In the genomic region with DNA sequence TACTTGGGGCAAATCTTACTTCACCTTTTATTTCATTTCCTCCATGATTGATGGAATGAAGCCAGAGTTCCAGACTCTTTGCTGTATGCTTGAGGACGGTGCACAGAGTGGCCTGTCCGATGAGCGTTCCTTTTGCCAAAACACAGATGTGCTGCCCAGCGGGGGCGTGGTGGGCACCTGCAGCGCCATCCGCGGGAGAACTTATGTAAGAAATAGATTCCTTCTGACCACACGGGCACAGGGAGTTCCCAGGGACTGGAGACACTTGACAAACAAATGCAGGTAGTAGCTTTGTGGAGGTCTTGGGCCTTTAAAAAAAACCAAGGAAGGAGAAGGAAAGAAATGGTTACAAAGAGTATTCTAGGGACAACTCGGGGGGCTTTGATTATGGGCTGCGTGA, we compare ENCODE assay signal across 20 cellular contexts. TPM values are rescaled to one million over a fixed set of nuclear protein-coding genes. Genes with fewer than 3 reads are reported as not detected.
DNase-seq lines count a peak whose midpoint lies in the region; ATAC-seq and TF ChIP-seq lines count a peak whose summit lies in the region.
"Had no signal": no experiment of that assay in that cellular context is flagged by ENCODE, and none has a peak within 500 bp of the region (broad histone marks: within the 10 kb centered on the region; RNA-seq: fewer than 3 reads in every experiment).

No MANE protein-coding gene starts in this region.

- no peak for ATAC-seq in activated naive CD8-positive, alpha-beta T cell treated with anti-CD3 and anti-CD28 coated beads, Interleukin-2, amount 10 ng/mL, durations not matched to agents 7 days and 5 days (ENCODE audit: low read depth)
- ATAC-seq: GM23338, HepG2, K562 had no signal

- H3K9me3 Mint-ChIP-seq in activated naive CD8-positive, alpha-beta T cell treated with anti-CD3 and anti-CD28 coated beads, Interleukin-2, amount 10 ng/mL, durations not matched to agents 7 days and 5 days: no peaks in the 10 kb centered on the region
- H3K9me3 Mint-ChIP-seq in activated naive CD8-positive, alpha-beta T cell treated with anti-CD3 and anti-CD28 coated beads for 36 hours: no peaks in the 10 kb centered on the region
- H3K9me3 Mint-ChIP-seq in brain (no peaks in the 10 kb centered on the region), immature natural killer cell (no peaks in the 10 kb centered on the region)
- H3K9me3 Mint-ChIP-seq: CD8-positive, alpha-beta memory T cell; GM23338 had no signal

- H3K27me3 Mint-ChIP-seq in activated naive CD8-positive, alpha-beta T cell treated with anti-CD3 and anti-CD28 coated beads, Interleukin-2, amount 10 ng/mL, durations not matched to agents 7 days and 5 days: no peaks in the 10 kb centered on the region
- H3K27me3 Mint-ChIP-seq in activated naive CD8-positive, alpha-beta T cell treated with anti-CD3 and anti-CD28 coated beads for 36 hours: no peaks in the 10 kb centered on the region
- peaks cover 3% of the 10 kb centered on the region for H3K27me3 Mint-ChIP-seq in brain
- peaks cover 0 to 5% (median 2%) of the 10 kb centered on the region in 3 donors for H3K27me3 Mint-ChIP-seq in immature natural killer cell (ENCODE audit: low read depth in 3 of 3)
- H3K27me3 Mint-ChIP-seq: CD8-positive, alpha-beta memory T cell had no signal

- no peak for TF ChIP-seq CTCF in brain (conservative IDR thresholded peaks at IDR 0.05)

- H3K27ac Mint-ChIP-seq in activated naive CD8-positive, alpha-beta T cell treated with anti-CD3 and anti-CD28 coated beads, Interleukin-2, amount 10 ng/mL, durations not matched to agents 7 days and 5 days: peak overlapping the region; percentile 52
- no peak overlapping the region for H3K27ac Mint-ChIP-seq in activated naive CD8-positive, alpha-beta T cell treated with anti-CD3 and anti-CD28 coated beads for 36 hours
- peak overlapping the region in 3 of 5 experiments; percentile 44 to 90 (median 48) for H3K27ac Mint-ChIP-seq in brain
- peak overlapping the region; percentile 18 to 81 (median 50) for H3K27ac Mint-ChIP-seq in immature natural killer cell
- H3K27ac Mint-ChIP-seq: GM23338 had no signal

- H3K36me3 Mint-ChIP-seq in activated naive CD8-positive, alpha-beta T cell treated with anti-CD3 and anti-CD28 coated beads, Interleukin-2, amount 10 ng/mL, durations not matched to agents 7 days and 5 days: peaks cover 11% of the 10 kb centered on the region
- peaks cover 19% of the 10 kb centered on the region for H3K36me3 Mint-ChIP-seq in activated naive CD8-positive, alpha-beta T cell treated with anti-CD3 and anti-CD28 coated beads for 36 hours
- H3K36me3 Mint-ChIP-seq in brain: peaks cover 81% of the 10 kb centered on the region
- peaks cover 15 to 30% (median 29%) of the 10 kb centered on the region in 3 donors for H3K36me3 Mint-ChIP-seq in immature natural killer cell

- POLR2A ChIA-PET in activated naive CD8-positive, alpha-beta T cell treated with anti-CD3 and anti-CD28 coated beads, Interleukin-2, amount 10 ng/mL, durations not matched to agents 7 days and 5 days (lab: Charles Lee): no interaction called here

- DNase-seq in activated naive CD8-positive, alpha-beta T cell treated with anti-CD3 and anti-CD28 coated beads, Interleukin-2, amount 10 ng/mL, durations not matched to agents 7 days and 5 days: no peak
- DNase-seq in activated naive CD8-positive, alpha-beta T cell treated with anti-CD3 and anti-CD28 coated beads for 36 hours: no peak
- DNase-seq in immature natural killer cell (no peak), medulla oblongata (ENCODE audit: extremely low spot score) (no peak)
- no peak for DNase-seq in stimulated activated CD8-positive, alpha-beta memory T cell treated with anti-CD3 and anti-CD28 coated beads, Interleukin-4, amount 100 ng/mL, for 48 hours
- DNase-seq: 8988T; Calu3; CD8-positive, alpha-beta memory T cell; DMS153; HCEC 1CT; NCI-H1417 treated with DMSO at 0.1 percent for 48 hours; NCI-H187; NCI-H526; OCI-M1 had no signal

- H3K4me1 Mint-ChIP-seq in activated naive CD8-positive, alpha-beta T cell treated with anti-CD3 and anti-CD28 coated beads, Interleukin-2, amount 10 ng/mL, durations not matched to agents 7 days and 5 days: peaks cover 16% of the 10 kb centered on the region
- peaks cover 20% of the 10 kb centered on the region for H3K4me1 Mint-ChIP-seq in activated naive CD8-positive, alpha-beta T cell treated with anti-CD3 and anti-CD28 coated beads for 36 hours
- H3K4me1 Mint-ChIP-seq in brain: no peaks in the 10 kb centered on the region
- H3K4me1 Mint-ChIP-seq in immature natural killer cell: peaks cover 74 to 79% of the 10 kb centered on the region in 2 donors
- H3K4me1 Mint-ChIP-seq: GM23338 had no signal

- H3K27ac ChIP-seq in temporal lobe (ENCODE audit: low read depth, low read length): peak overlapping the region; percentile 62
- H3K27ac ChIP-seq: HL-60 had no signal

- no peak overlapping the region for H3K4me3 Mint-ChIP-seq in activated naive CD8-positive, alpha-beta T cell treated with anti-CD3 and anti-CD28 coated beads, Interleukin-2, amount 10 ng/mL, durations not matched to agents 7 days and 5 days
- H3K4me3 Mint-ChIP-seq in activated naive CD8-positive, alpha-beta T cell treated with anti-CD3 and anti-CD28 coated beads for 36 hours: no peak overlapping the region
- H3K4me3 Mint-ChIP-seq in brain (no peak overlapping the region), immature natural killer cell (no peak overlapping the region)
- H3K4me3 Mint-ChIP-seq: CD8-positive, alpha-beta memory T cell; GM23338 had no signal

RNA-seq across cellular contexts. Expression of a gene that starts 30.6 kb away (rescaled TPM):
- 10 to 100 TPM; 25.2 to 27.8 TPM for total RNA-seq in activated naive CD8-positive, alpha-beta T cell treated with anti-CD3 and anti-CD28 coated beads, Interleukin-2, amount 10 ng/mL, durations not matched to agents 7 days and 5 days
- 10 to 100 TPM; 14.4 to 17.0 TPM for total RNA-seq in activated naive CD8-positive, alpha-beta T cell treated with anti-CD3 and anti-CD28 coated beads for 36 hours
- polyA plus RNA-seq in brain (ENCODE audit: insufficient read depth, low read depth, low replicate concordance) (12.8 TPM), immature natural killer cell (10 to 100 TPM in 1 of 3 donors, 1 to 10 TPM in 2; 1.4 to 11.5 (median 2.8) TPM)
- total RNA-seq in temporal lobe: 10.6 TPM

RNA-seq across cellular contexts. Expression of a gene that starts 30.9 kb away (rescaled TPM):
- 10 to 100 TPM; 11.7 to 12.8 TPM for total RNA-seq in activated naive CD8-positive, alpha-beta T cell treated with anti-CD3 and anti-CD28 coated beads, Interleukin-2, amount 10 ng/mL, durations not matched to agents 7 days and 5 days
- total RNA-seq in activated naive CD8-positive, alpha-beta T cell treated with anti-CD3 and anti-CD28 coated beads for 36 hours: 1 to 10 TPM; 7.1 to 9.5 TPM
- polyA plus RNA-seq in brain (ENCODE audit: insufficient read depth, low read depth, low replicate concordance): 33.8 TPM
- 1 to 10 TPM in 2 of 3 donors, not detected in 1; 1.5 to 2.0 TPM for polyA plus RNA-seq in immature natural killer cell
- 32.5 TPM for total RNA-seq in temporal lobe

RNA-seq across cellular contexts. Expression of a gene that starts 35.3 kb away (rescaled TPM):
- total RNA-seq in activated naive CD8-positive, alpha-beta T cell treated with anti-CD3 and anti-CD28 coated beads, Interleukin-2, amount 10 ng/mL, durations not matched to agents 7 days and 5 days: 10 to 100 TPM; 44.7 to 45.1 TPM
- 10 to 100 TPM; 91.4 to 96.2 TPM for total RNA-seq in activated naive CD8-positive, alpha-beta T cell treated with anti-CD3 and anti-CD28 coated beads for 36 hours
- polyA plus RNA-seq in brain (ENCODE audit: insufficient read depth, low read depth, low replicate concordance) (162 TPM), immature natural killer cell (10 to 100 TPM in 1 of 3 donors, 1 to 10 TPM in 2; 7.9 to 14.0 (median 8.3) TPM)
- 23.1 TPM for total RNA-seq in temporal lobe
